ENCODE assay signal across 5 cellular contexts in the genomic region with DNA sequence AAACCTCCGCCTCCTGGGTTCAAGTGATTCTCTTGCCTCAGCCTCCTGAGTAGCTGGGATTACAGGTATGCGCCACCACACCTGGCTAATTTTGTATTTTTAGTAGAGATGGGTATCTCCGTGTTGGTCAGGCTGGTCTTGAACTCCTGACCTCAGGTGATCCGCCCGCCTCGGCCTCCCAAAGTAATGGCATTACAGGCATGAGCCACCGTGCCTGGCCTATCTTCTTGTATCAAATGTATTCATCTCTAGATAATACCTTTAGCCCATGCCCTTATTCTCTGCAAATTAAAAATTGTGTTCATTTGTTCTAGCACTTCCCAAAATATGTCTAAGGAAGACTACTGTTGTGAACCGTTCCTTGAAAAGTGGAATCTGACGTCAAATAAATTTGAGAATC. TPM values are rescaled to one million over a fixed set of nuclear protein-coding genes. Genes with fewer than 3 reads are reported as not detected.
"Had no signal": no experiment of that assay in that cellular context is flagged by ENCODE, and none has a peak within 500 bp of the region (broad histone marks: within the 10 kb centered on the region; RNA-seq: fewer than 3 reads in every experiment).

No MANE protein-coding gene starts in this region.

RNA-seq across cellular contexts. Expression of a gene that starts 45.7 kb away (rescaled TPM):
- polyA plus RNA-seq: endothelial cell of umbilical vein, esophagus, fibroblast of lung, heart left ventricle, heart right ventricle had no signal
